Comparison of ENCODE assay signal across 11 cellular contexts in the genomic region with DNA sequence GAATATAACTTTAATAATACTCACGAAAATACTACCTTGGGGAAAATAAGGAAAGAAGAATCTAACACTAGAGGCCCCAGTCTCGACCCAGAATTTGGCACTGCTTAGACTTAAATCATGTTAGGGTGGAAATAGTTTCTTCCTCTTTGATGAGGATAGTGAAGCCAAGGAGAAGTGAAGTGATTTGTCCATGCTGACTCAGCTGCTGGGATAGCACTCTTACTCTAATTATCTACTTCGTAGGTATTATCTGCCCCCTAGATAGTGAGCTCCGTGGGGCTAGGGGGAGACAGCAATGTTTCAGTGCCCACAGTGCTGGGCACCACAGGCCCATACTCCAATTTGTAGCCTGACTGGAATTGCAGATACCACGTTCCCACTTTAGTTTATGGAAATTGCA. TPM values are rescaled to one million over a fixed set of nuclear protein-coding genes. Genes with fewer than 3 reads are reported as not detected.
DNase-seq lines count a peak whose midpoint lies in the region; ATAC-seq and TF ChIP-seq lines count a peak whose summit lies in the region.
"Had no signal": no experiment of that assay in that cellular context is flagged by ENCODE, and none has a peak within 500 bp of the region (broad histone marks: within the 10 kb centered on the region; RNA-seq: fewer than 3 reads in every experiment).

No MANE protein-coding gene starts in this region.

- H3K27ac ChIP-seq in left ventricle myocardium inferior (replicated peaks), result no peak overlapping the region
- peak overlapping the region; percentile 41 for H3K27ac ChIP-seq in VCaP
- H3K27ac ChIP-seq in foreskin keratinocyte, result peak overlapping the region; percentile 12
- no peak overlapping the region for H3K27ac ChIP-seq in smooth muscle cell (ENCODE audit: low read depth)
- H3K27ac ChIP-seq: C4-2B had no signal

- no peaks in the 10 kb centered on the region for H3K9me3 Mint-ChIP-seq in activated CD4-positive, alpha-beta T cell treated with anti-CD3 and anti-CD28 coated beads for 36 hours (ENCODE audit: low read depth)
- H3K9me3 Mint-ChIP-seq in activated CD8-positive, alpha-beta memory T cell treated with anti-CD3 and anti-CD28 coated beads, Interleukin-2, amount 10 ng/mL, durations not matched to agents 7 days and 5 days (ENCODE audit: low read depth), result no peaks in the 10 kb centered on the region

- intact Hi-C loops in left ventricle myocardium inferior (cut with micrococcal nuclease), result no loop called here
- intact Hi-C loops in Right ventricle myocardium inferior (cut with DNase I), result loop anchor here (5.0 kb wide), 3 partner anchors 33 to 163 kb away; no protein-coding TSS in a partner anchor
- intact Hi-C loops in activated CD4-positive, alpha-beta T cell treated with anti-CD3 and anti-CD28 coated beads for 36 hours (cut with DNase I, micrococcal nuclease), result loop anchor here in 1 of 2 experiments (5.0 to 10.0 kb wide), 2 partner anchors 163 to 321 kb away; a partner anchor contains a TSS

- POLR2A ChIA-PET in activated CD4-positive, alpha-beta T cell treated with anti-CD3 and anti-CD28 coated beads for 36 hours (lab: Charles Lee), result no interaction called here

- H4K20me1 ChIP-seq in smooth muscle cell (ENCODE audit: low read depth), result peaks cover 64% of the 10 kb centered on the region

- H2AFZ ChIP-seq in smooth muscle cell (ENCODE audit: low read depth), result no peak overlapping the region

- H3K79me2 ChIP-seq in smooth muscle cell (ENCODE audit: low read depth), result peaks cover 7% of the 10 kb centered on the region

- peaks cover 3% of the 10 kb centered on the region for H3K27me3 ChIP-seq in left ventricle myocardium inferior (ENCODE audit: low read depth)
- no peaks in the 10 kb centered on the region for H3K27me3 ChIP-seq in foreskin keratinocyte
- peaks cover 17% of the 10 kb centered on the region for H3K27me3 ChIP-seq in smooth muscle cell (ENCODE audit: low read depth)

- no peak overlapping the region for H3K9ac ChIP-seq in smooth muscle cell (ENCODE audit: low read depth)

- peaks cover 8% of the 10 kb centered on the region for H3K36me3 Mint-ChIP-seq in activated CD4-positive, alpha-beta T cell treated with anti-CD3 and anti-CD28 coated beads for 36 hours (ENCODE audit: low read depth)
- H3K36me3 Mint-ChIP-seq in activated CD8-positive, alpha-beta memory T cell treated with anti-CD3 and anti-CD28 coated beads, Interleukin-2, amount 10 ng/mL, durations not matched to agents 7 days and 5 days, result peaks cover 3% of the 10 kb centered on the region

- DNase-seq in left ventricle myocardium inferior (no peak), Right ventricle myocardium inferior (ENCODE audit: missing footprints) (no peak), foreskin keratinocyte (no peak), smooth muscle cell (lab: John Stamatoyannopoulos, UW; ENCODE audit: unreplicated experiment) (no peak), NCI-H1092 (lab: John Stamatoyannopoulos, UW) (no peak)
- DNase-seq in activated CD4-positive, alpha-beta T cell treated with anti-CD3 and anti-CD28 coated beads for 36 hours, result no peak
- no peak for DNase-seq in activated CD8-positive, alpha-beta memory T cell treated with anti-CD3 and anti-CD28 coated beads, Interleukin-2, amount 10 ng/mL, durations not matched to agents 7 days and 5 days
- DNase-seq: activated CD4-positive, alpha-beta T cell treated with anti-CD3 and anti-CD28 coated beads for 4 hours; NCI-H1436 had no signal

- H3K27me3 Mint-ChIP-seq in activated CD4-positive, alpha-beta T cell treated with anti-CD3 and anti-CD28 coated beads for 36 hours, result peaks cover 17% of the 10 kb centered on the region
- H3K27me3 Mint-ChIP-seq in activated CD8-positive, alpha-beta memory T cell treated with anti-CD3 and anti-CD28 coated beads, Interleukin-2, amount 10 ng/mL, durations not matched to agents 7 days and 5 days, result peaks cover 21% of the 10 kb centered on the region

- no peaks in the 10 kb centered on the region for H3F3A ChIP-seq in smooth muscle cell (ENCODE audit: low read depth)

- H3K4me3 ChIP-seq in left ventricle myocardium inferior, result peak overlapping the region; percentile 81
- H3K4me3 ChIP-seq in smooth muscle cell, result peak overlapping the region; percentile 26

- WGBS in smooth muscle cell (ENCODE audit: low lambda C conversion rate), result 53% methylated on average over 5 of the region's 5 CpGs

- H3K9me3 ChIP-seq in left ventricle myocardium inferior (replicated peaks) (no peaks in the 10 kb centered on the region), smooth muscle cell (replicated peaks; ENCODE audit: low read depth) (no peaks in the 10 kb centered on the region)

- H3K36me3 ChIP-seq in left ventricle myocardium inferior, result no peaks in the 10 kb centered on the region
- no peaks in the 10 kb centered on the region for H3K36me3 ChIP-seq in smooth muscle cell (ENCODE audit: low read depth)

- peak overlapping the region; percentile 94 for H3K4me2 ChIP-seq in smooth muscle cell

- no peak overlapping the region for H3K27ac Mint-ChIP-seq in activated CD4-positive, alpha-beta T cell treated with anti-CD3 and anti-CD28 coated beads for 36 hours
- H3K27ac Mint-ChIP-seq in activated CD8-positive, alpha-beta memory T cell treated with anti-CD3 and anti-CD28 coated beads, Interleukin-2, amount 10 ng/mL, durations not matched to agents 7 days and 5 days, result no peak overlapping the region

- H3K4me1 Mint-ChIP-seq in activated CD4-positive, alpha-beta T cell treated with anti-CD3 and anti-CD28 coated beads for 36 hours, result peaks cover 25% of the 10 kb centered on the region
- peaks cover 18% of the 10 kb centered on the region for H3K4me1 Mint-ChIP-seq in activated CD8-positive, alpha-beta memory T cell treated with anti-CD3 and anti-CD28 coated beads, Interleukin-2, amount 10 ng/mL, durations not matched to agents 7 days and 5 days

- CTCF ChIA-PET in activated CD4-positive, alpha-beta T cell treated with anti-CD3 and anti-CD28 coated beads for 36 hours (lab: Charles Lee), result interaction anchor here (0.7 kb wide), 1 partner anchor 206 kb away, joined by 3 read pairs; no protein-coding TSS in a partner anchor
- CTCF ChIA-PET in activated CD8-positive, alpha-beta memory T cell treated with anti-CD3 and anti-CD28 coated beads, Interleukin-2, amount 10 ng/mL, durations not matched to agents 7 days and 5 days (lab: Charles Lee), result no interaction called here

- ATAC-seq in Right ventricle myocardium inferior, result no peak
- ATAC-seq in foreskin keratinocyte, result no peak
- ATAC-seq in activated CD4-positive, alpha-beta T cell treated with anti-CD3 and anti-CD28 coated beads for 36 hours, result no peak
- no peak for ATAC-seq in activated CD8-positive, alpha-beta memory T cell treated with anti-CD3 and anti-CD28 coated beads, Interleukin-2, amount 10 ng/mL, durations not matched to agents 7 days and 5 days

- no peak overlapping the region for H3K4me3 Mint-ChIP-seq in activated CD4-positive, alpha-beta T cell treated with anti-CD3 and anti-CD28 coated beads for 36 hours
- H3K4me3 Mint-ChIP-seq in activated CD8-positive, alpha-beta memory T cell treated with anti-CD3 and anti-CD28 coated beads, Interleukin-2, amount 10 ng/mL, durations not matched to agents 7 days and 5 days, result no peak overlapping the region

- TF ChIP-seq CTCF in left ventricle myocardium inferior (IDR thresholded peaks at IDR 0.05; ENCODE audit: borderline replicate concordance), result no peak
- TF ChIP-seq CTCF in VCaP (conservative IDR thresholded peaks at IDR 0.05), result no peak
- no peak for TF ChIP-seq CTCF in foreskin keratinocyte (conservative IDR thresholded peaks at IDR 0.05)
- TF ChIP-seq CTCF in smooth muscle cell (IDR thresholded peaks at IDR 0.05; ENCODE audit: borderline replicate concordance, insufficient read depth, poor library complexity, severe bottlenecking), result no peak

- peaks cover 73% of the 10 kb centered on the region for H3K4me1 ChIP-seq in left ventricle myocardium inferior
- peaks cover 13% of the 10 kb centered on the region for H3K4me1 ChIP-seq in foreskin keratinocyte
- H3K4me1 ChIP-seq in smooth muscle cell (ENCODE audit: low read depth), result peaks cover 10% of the 10 kb centered on the region

RNA-seq across cellular contexts. Expression of a gene that starts 2.6 kb away (rescaled TPM):
- total RNA-seq in left ventricle myocardium inferior (6.4 TPM), Right ventricle myocardium inferior (15.4 TPM), foreskin keratinocyte (46.6 and 50.5 TPM in 2 replicates), smooth muscle cell (11.4 and 12.2 TPM in 2 replicates)
- polyA plus RNA-seq in foreskin keratinocyte (33.7 and 34.9 TPM in 2 replicates), smooth muscle cell (2.3 and 6.2 TPM in 2 replicates)
- total RNA-seq in activated CD4-positive, alpha-beta T cell treated with anti-CD3 and anti-CD28 coated beads for 36 hours, result 1 to 10 TPM; 3.2 to 4.2 TPM
- total RNA-seq in activated CD8-positive, alpha-beta memory T cell treated with anti-CD3 and anti-CD28 coated beads, Interleukin-2, amount 10 ng/mL, durations not matched to agents 7 days and 5 days, result 1 to 10 TPM; 4.1 to 5.6 TPM

Comparison
In these comparisons a context has a peak if more than half of its experiments do, and no peak if none do; other contexts are left out.
1. H3K27ac ChIP-seq: peak in VCaP (single experiment) and foreskin keratinocyte (single experiment); none in left ventricle myocardium inferior (single experiment) and smooth muscle cell (single experiment).